ENCODE assay signal across 16 cellular contexts in genomic region chr4:83234902-83235644, GRCh38. TPM values are rescaled to one million over a fixed set of nuclear protein-coding genes. Genes with fewer than 3 reads are reported as not detected.
A peak's percentile ranks its signal among the peaks of the same experiment; 100 is the strongest.
DNase-seq lines count a peak whose midpoint lies in the region; ATAC-seq, FAIRE-seq and TF ChIP-seq lines count a peak whose summit lies in the region.
"Had no signal": no experiment of that assay in that cellular context is flagged by ENCODE, and none has a peak within 500 bp of the region (broad histone marks: within the 10 kb centered on the region; RNA-seq: fewer than 3 reads in every experiment).

No MANE protein-coding gene starts in this region.

- no peak for TF ChIP-seq EP300 in SK-N-SH (IDR thresholded peaks at IDR 0.05; ENCODE audit: borderline replicate concordance in 1 of 2, low read depth in 1 of 2, low read length in 1 of 2)

- no peak for ATAC-seq in activated CD8-positive, alpha-beta T cell treated with anti-CD3 and anti-CD28 coated beads, Interleukin-2, amount 10 ng/mL, durations not matched to agents 7 days and 5 days
- ATAC-seq in naive B cell (ENCODE audit: low read depth in 2 of 2) (no peak), WTC11 (no peak)

- in situ Hi-C loops in GM23248 (cut with MboI), result no loop called here

- no peak for DNase-seq in CD8-positive, alpha-beta memory T cell
- DNase-seq in GM19239 (ENCODE audit: insufficient read length, low spot score) (no peak), naive B cell (no peak), GM23248 (no peak), WTC11 (ENCODE audit: low spot score) (no peak), SK-N-SH (no peak)
- no peak for DNase-seq in activated CD8-positive, alpha-beta T cell treated with anti-CD3 and anti-CD28 coated beads, Interleukin-2, amount 10 ng/mL, durations not matched to agents 7 days and 5 days
- DNase-seq: C1 segment of cervical spinal cord, dorsolateral prefrontal cortex, EL, NCI-H187 treated with DMSO at 0.1 percent for 48 hours, NCI-H526, T1000 had no signal

- H3K9me3 ChIP-seq in CD8-positive, alpha-beta memory T cell (ENCODE audit: low read length), result no peaks in the 10 kb centered on the region
- H3K9me3 ChIP-seq in GM23248 (ENCODE audit: low read depth), result no peaks in the 10 kb centered on the region
- H3K9me3 ChIP-seq in SK-N-SH, result no peaks in the 10 kb centered on the region
- H3K9me3 ChIP-seq: ascending aorta had no signal

- H2AFZ ChIP-seq in GM23248 (no peak overlapping the region), SK-N-SH (ENCODE audit: low read depth) (no peak overlapping the region)

- WGBS in GM23248 (ENCODE audit: low coverage in 1 of 2, low lambda C conversion rate in 2 of 2, missing lambda C conversion rate in 2 of 2), 2 experiments, result 93 to 94% methylated on average over 4 of the region's 4 CpGs
- WGBS in SK-N-SH (ENCODE audit: low lambda C conversion rate), result 84% methylated on average over 4 of the region's 4 CpGs

- no peaks in the 10 kb centered on the region for H3K9me3 Mint-ChIP-seq in CD8-positive, alpha-beta memory T cell
- H3K9me3 Mint-ChIP-seq in activated CD8-positive, alpha-beta T cell treated with anti-CD3 and anti-CD28 coated beads, Interleukin-2, amount 10 ng/mL, durations not matched to agents 7 days and 5 days (ENCODE audit: insufficient read depth), result no peaks in the 10 kb centered on the region
- H3K9me3 Mint-ChIP-seq in naive B cell (peaks cover 0 to 5% (median 0%) of the 10 kb centered on the region in 7 donors), WTC11 (no peaks in the 10 kb centered on the region)
- H3K9me3 Mint-ChIP-seq: nephron had no signal

- CTCF ChIA-PET in CD8-positive, alpha-beta memory T cell (lab: Charles Lee), result interaction anchor here (1.1 to 2.0 kb wide), 3 partner anchors 17 to 125 kb away, joined by 5 to 7 read pairs (median 6); no protein-coding TSS in a partner anchor
- CTCF ChIA-PET in activated CD8-positive, alpha-beta T cell treated with anti-CD3 and anti-CD28 coated beads, Interleukin-2, amount 10 ng/mL, durations not matched to agents 7 days and 5 days (lab: Charles Lee), result interaction anchor here (1.5 to 5.3 kb wide), 5 partner anchors 13 to 47 kb away, joined by 3 to 36 read pairs (median 5); no protein-coding TSS in a partner anchor
- CTCF ChIA-PET in WTC11 (lab: Charles Lee) (no interaction called here), SK-N-SH (lab: Yijun Ruan, JAX) (no interaction called here)

- H3K4me2 ChIP-seq in GM23248 (ENCODE audit: unreplicated experiment) (no peak overlapping the region), SK-N-SH (no peak overlapping the region)

- TF ChIP-seq CTCF in WTC11 (IDR thresholded peaks at IDR 0.05), result no peak
- no peak for TF ChIP-seq CTCF in SK-N-SH (IDR thresholded peaks at IDR 0.05)

- H3K4me1 ChIP-seq in CD8-positive, alpha-beta memory T cell (ENCODE audit: insufficient read depth, low read length), result peaks cover 49% of the 10 kb centered on the region
- H3K4me1 ChIP-seq in GM23248 (ENCODE audit: insufficient read depth) (peaks cover 6% of the 10 kb centered on the region; the same call in 1 of the 2 replicates), SK-N-SH (ENCODE audit: control insufficient read depth in 1 of 2, insufficient read depth in 2 of 2, low read depth in 1 of 2, low read length in 1 of 2) (no peaks in the 10 kb centered on the region)
- H3K4me1 ChIP-seq: ascending aorta had no signal

- H3K27me3 ChIP-seq in CD8-positive, alpha-beta memory T cell (ENCODE audit: insufficient read depth, low read length, poor library complexity, severe bottlenecking), result no peaks in the 10 kb centered on the region
- no peaks in the 10 kb centered on the region for H3K27me3 ChIP-seq in GM23248 (replicated peaks; ENCODE audit: insufficient read depth)
- H3K27me3 ChIP-seq in SK-N-SH (ENCODE audit: insufficient read depth), result no peaks in the 10 kb centered on the region
- H3K27me3 ChIP-seq: ascending aorta, dorsolateral prefrontal cortex had no signal

- H3K79me2 ChIP-seq in GM23248 (ENCODE audit: insufficient read depth) (no peaks in the 10 kb centered on the region), SK-N-SH (ENCODE audit: insufficient read depth) (no peaks in the 10 kb centered on the region)

- H3K4me3 ChIP-seq in CD8-positive, alpha-beta memory T cell (ENCODE audit: low read length), result no peak overlapping the region
- H3K4me3 ChIP-seq in GM23248 (no peak overlapping the region), SK-N-SH (ENCODE audit: low read depth in 2 of 2, low read length in 1 of 2) (no peak overlapping the region)
- H3K4me3 ChIP-seq: ascending aorta, dorsolateral prefrontal cortex had no signal

- TF ChIP-seq RAD21 in SK-N-SH (IDR thresholded peaks at IDR 0.05; ENCODE audit: low read length), result no peak

- peak; percentile 87 for FAIRE-seq in GM19239 (lab: Jason Lieb, UNC)

- H3K4me3 Mint-ChIP-seq in CD8-positive, alpha-beta memory T cell, result peak overlapping the region in 6 of 7 donors; percentile 24 to 78 (median 67)
- peak overlapping the region; percentile 29 for H3K4me3 Mint-ChIP-seq in activated CD8-positive, alpha-beta T cell treated with anti-CD3 and anti-CD28 coated beads, Interleukin-2, amount 10 ng/mL, durations not matched to agents 7 days and 5 days
- peak overlapping the region in 5 of 8 donors; percentile 5 to 83 (median 21) for H3K4me3 Mint-ChIP-seq in naive B cell
- H3K4me3 Mint-ChIP-seq in WTC11, result no peak overlapping the region
- H3K4me3 Mint-ChIP-seq: nephron had no signal

- H3K36me3 ChIP-seq in CD8-positive, alpha-beta memory T cell (ENCODE audit: insufficient read depth, low read length), result no peaks in the 10 kb centered on the region
- H3K36me3 ChIP-seq in GM23248 (ENCODE audit: low read depth) (no peaks in the 10 kb centered on the region), SK-N-SH (replicated peaks in 1 of 2; ENCODE audit: control insufficient read depth in 1 of 2, insufficient read depth in 2 of 2, low read length in 1 of 2) (no peaks in the 10 kb centered on the region)
- H3K36me3 ChIP-seq: ascending aorta had no signal

- POLR2A ChIA-PET in CD8-positive, alpha-beta memory T cell (lab: Charles Lee), result interaction anchor here (0.7 kb wide), 1 partner anchor 17 kb away, joined by 3 read pairs; no protein-coding TSS in a partner anchor
- POLR2A ChIA-PET in activated CD8-positive, alpha-beta T cell treated with anti-CD3 and anti-CD28 coated beads, Interleukin-2, amount 10 ng/mL, durations not matched to agents 7 days and 5 days (lab: Charles Lee), result interaction anchor here (1.2 to 1.8 kb wide), 2 partner anchors 18 to 125 kb away, joined by 3 to 4 read pairs; no protein-coding TSS in a partner anchor
- POLR2A ChIA-PET in WTC11 (lab: Charles Lee) (no interaction called here), SK-N-SH (lab: Yijun Ruan, JAX) (no interaction called here)

- H3F3A ChIP-seq in GM23248 (ENCODE audit: insufficient read depth) (no peaks in the 10 kb centered on the region), SK-N-SH (replicated peaks; ENCODE audit: insufficient read depth) (no peaks in the 10 kb centered on the region)

- no peaks in the 10 kb centered on the region for H4K20me1 ChIP-seq in GM23248 (ENCODE audit: insufficient read depth)
- H4K20me1 ChIP-seq in SK-N-SH (ENCODE audit: insufficient read depth), result no peaks in the 10 kb centered on the region

- H3K27ac ChIP-seq in CD8-positive, alpha-beta memory T cell (ENCODE audit: low read depth, low read length), result no peak overlapping the region
- H3K27ac ChIP-seq in GM23248, result no peak overlapping the region
- H3K27ac ChIP-seq in SK-N-SH (ENCODE audit: low read depth in 2 of 2, low read length in 1 of 2), result no peak overlapping the region
- H3K27ac ChIP-seq: ascending aorta, dorsolateral prefrontal cortex, HL-60 had no signal

- H3K4me1 Mint-ChIP-seq in CD8-positive, alpha-beta memory T cell, result peaks cover 53 to 59% (median 54%) of the 10 kb centered on the region in 3 donors
- peaks cover 63% of the 10 kb centered on the region for H3K4me1 Mint-ChIP-seq in activated CD8-positive, alpha-beta T cell treated with anti-CD3 and anti-CD28 coated beads, Interleukin-2, amount 10 ng/mL, durations not matched to agents 7 days and 5 days (ENCODE audit: low read depth)
- H3K4me1 Mint-ChIP-seq in naive B cell, result peaks cover 35 to 52% (median 38%) of the 10 kb centered on the region in 3 donors
- peaks cover 12% of the 10 kb centered on the region for H3K4me1 Mint-ChIP-seq in WTC11
- H3K4me1 Mint-ChIP-seq: nephron had no signal

- H3K9ac ChIP-seq in GM23248 (no peak overlapping the region), SK-N-SH (no peak overlapping the region)

- H3K9me2 ChIP-seq in GM23248 (ENCODE audit: insufficient read depth) (no peaks in the 10 kb centered on the region), SK-N-SH (no peaks in the 10 kb centered on the region)

- H3K27me3 Mint-ChIP-seq in CD8-positive, alpha-beta memory T cell, result peaks cover 0 to 3% of the 10 kb centered on the region in 2 donors
- H3K27me3 Mint-ChIP-seq in activated CD8-positive, alpha-beta T cell treated with anti-CD3 and anti-CD28 coated beads, Interleukin-2, amount 10 ng/mL, durations not matched to agents 7 days and 5 days (ENCODE audit: low read depth), result no peaks in the 10 kb centered on the region
- no peaks in the 10 kb centered on the region for H3K27me3 Mint-ChIP-seq in naive B cell
- H3K27me3 Mint-ChIP-seq in WTC11 (ENCODE audit: low read depth), result no peaks in the 10 kb centered on the region; the same call in 1 of the 2 replicates

- H3K36me3 Mint-ChIP-seq in CD8-positive, alpha-beta memory T cell, result no peaks in the 10 kb centered on the region
- H3K36me3 Mint-ChIP-seq in activated CD8-positive, alpha-beta T cell treated with anti-CD3 and anti-CD28 coated beads, Interleukin-2, amount 10 ng/mL, durations not matched to agents 7 days and 5 days (ENCODE audit: low read depth), result peaks cover 33% of the 10 kb centered on the region
- no peaks in the 10 kb centered on the region for H3K36me3 Mint-ChIP-seq in naive B cell
- H3K36me3 Mint-ChIP-seq in WTC11, result no peaks in the 10 kb centered on the region

- H3K27ac Mint-ChIP-seq in CD8-positive, alpha-beta memory T cell, result peak overlapping the region in 7 of 8 donors; percentile 7 to 76 (median 54)
- H3K27ac Mint-ChIP-seq in activated CD8-positive, alpha-beta T cell treated with anti-CD3 and anti-CD28 coated beads, Interleukin-2, amount 10 ng/mL, durations not matched to agents 7 days and 5 days, result peak overlapping the region; percentile 85
- H3K27ac Mint-ChIP-seq in naive B cell (peak overlapping the region in 3 of 6 donors; percentile 44 to 80 (median 66)), WTC11 (no peak overlapping the region)
- H3K27ac Mint-ChIP-seq: nephron had no signal

TF ChIP-seq in SK-N-SH, 30 proteins besides CTCF, POLR2A, EP300 and RAD21:
- TF ChIP-seq RXRA (IDR thresholded peaks at IDR 0.05; ENCODE audit: borderline replicate concordance, low read depth), result no peak

RNA-seq across cellular contexts. Expression of gene COQ2, which starts 49.5 kb away (rescaled TPM):
- 10 to 100 TPM; 23.6 to 24.3 TPM for total RNA-seq in CD8-positive, alpha-beta memory T cell
- 7.5 TPM for polyA plus RNA-seq in CD8-positive, alpha-beta memory T cell
- total RNA-seq in activated CD8-positive, alpha-beta T cell treated with anti-CD3 and anti-CD28 coated beads, Interleukin-2, amount 10 ng/mL, durations not matched to agents 7 days and 5 days, result 10 to 100 TPM; 21.3 to 21.9 TPM
- 10 to 100 TPM in 5 of 6 donors, 1 to 10 TPM in 1; 3.2 to 12.4 (median 11.5) TPM for polyA plus RNA-seq in naive B cell (ENCODE audit: low read depth in 6 of 6)
- 8.0 and 9.5 TPM in 2 replicates for total RNA-seq in GM23248 (2014; rRNA removed; shearing (Covaris generic))
- 19.1 and 20.1 TPM in 2 replicates for polyA plus RNA-seq in GM23248 (2016; fragmentation: Nextera tagmentation; extraction: Ambion mirVana)
- total RNA-seq in WTC11 (2021), result 20.5 to 22.8 TPM (median 21.6 TPM) in 3 replicates
- polyA plus RNA-seq in SK-N-SH (2012; rRNA removed), result 14.8 and 15.6 TPM in 2 replicates
- 16.8 and 20.6 TPM in 2 replicates for polyA plus RNA-seq in SK-N-SH (2012; cell fraction: cytosol; rRNA removed)
- polyA plus RNA-seq in SK-N-SH (2012; cell fraction: nucleus; rRNA removed), result 4.8 and 7.6 TPM in 2 replicates

Comparison
In these comparisons a context has a peak if more than half of its experiments do, and no peak if none do; other contexts are left out.
1. CTCF ChIA-PET loops: an anchor here in CD8-positive, alpha-beta memory T cell (1.1 to 2.0 kb wide) and activated CD8-positive, alpha-beta T cell treated with anti-CD3 and anti-CD28 coated beads, Interleukin-2, amount 10 ng/mL, durations not matched to agents 7 days and 5 days (1.5 to 5.3 kb wide); none called in WTC11 and SK-N-SH.
2. POLR2A ChIA-PET loops: an anchor here in CD8-positive, alpha-beta memory T cell (0.7 kb wide) and activated CD8-positive, alpha-beta T cell treated with anti-CD3 and anti-CD28 coated beads, Interleukin-2, amount 10 ng/mL, durations not matched to agents 7 days and 5 days (1.2 to 1.8 kb wide); none called in WTC11 and SK-N-SH.